ENCODE assay signal across 8 cellular contexts in the genomic region with DNA sequence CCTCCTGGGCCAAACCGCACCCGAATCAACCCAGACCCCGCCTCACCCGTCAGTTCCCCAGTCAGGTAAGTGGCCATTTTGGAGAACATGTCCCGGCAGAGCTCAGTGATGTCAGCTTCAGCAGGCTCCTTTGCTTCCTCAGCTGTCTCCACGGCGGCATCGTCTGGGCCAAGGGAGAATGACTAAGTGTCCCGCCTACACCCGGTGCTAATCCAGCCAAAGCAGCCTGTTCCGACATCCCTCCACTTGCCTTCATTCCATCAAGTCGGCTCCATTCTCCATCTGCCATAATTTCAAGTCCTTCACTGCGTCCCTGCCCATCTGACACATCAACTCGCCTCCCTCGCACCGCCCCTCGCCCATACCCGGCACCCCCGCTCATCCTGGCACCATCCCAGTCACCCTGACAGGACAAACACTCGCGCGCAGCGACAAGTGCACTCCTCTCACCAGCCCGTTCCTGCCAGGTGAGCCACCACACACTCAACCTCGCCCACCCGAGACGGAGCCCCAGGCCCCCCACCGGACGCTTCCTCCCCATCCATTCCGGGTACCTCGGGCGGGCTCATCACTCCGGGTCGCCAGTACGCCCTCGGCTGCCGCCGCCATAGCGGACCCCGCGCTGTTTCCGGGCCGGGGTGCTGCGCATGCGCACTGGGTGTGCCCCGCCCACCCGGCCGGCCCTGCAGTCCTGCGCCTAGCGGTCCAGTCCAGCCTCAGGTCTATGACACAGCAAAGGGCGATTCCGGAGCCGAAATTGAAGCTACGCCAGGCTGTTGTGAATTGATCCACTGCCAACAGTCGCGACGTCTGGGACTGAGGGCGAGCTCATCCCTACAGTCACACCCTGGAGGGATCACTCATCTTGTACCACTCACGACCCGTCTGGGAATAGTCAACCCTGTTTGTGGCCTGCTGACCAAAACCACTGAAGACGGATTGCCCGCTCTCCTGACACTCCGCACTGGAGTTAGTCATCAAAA. TPM values are rescaled to one million over a fixed set of nuclear protein-coding genes. Genes with fewer than 3 reads are reported as not detected.
DNase-seq lines count a peak whose midpoint lies in the region; ATAC-seq and TF ChIP-seq lines count a peak whose summit lies in the region.

A gene (minus strand): TSS at position 630 of the 983 bp plus-strand sequence. CDS start 21 bp downstream, at position 609.

- peak; percentile 94 for ATAC-seq in HG03432 (IDR thresholded peaks at IDR 0.05; ENCODE audit: unreplicated experiment)
- ATAC-seq in left lobe of liver, result peak; percentile 95

- peaks cover 4% of the 10 kb centered on the region for H3K36me3 ChIP-seq in BE2C

- H3K4me1 ChIP-seq in BE2C, result no peaks in the 10 kb centered on the region

- H3K9me3 ChIP-seq in BE2C, result no peaks in the 10 kb centered on the region

- DNase-seq in BE2C (peak; percentile 86), NCI-H526 treated with DMSO at 0.1 percent for 48 hours (lab: John Stamatoyannopoulos, UW) (peak; percentile 46), cortex of kidney (lab: John Stamatoyannopoulos, UW) (peak; percentile 56), left lobe of liver (ENCODE audit: low spot score) (peak; percentile 91)
- DNase-seq in activated CD4-positive, alpha-beta T cell treated with anti-CD3 and anti-CD28 coated beads, Interleukin-2, amount 50 U/mL, for 1 hour, result peak; percentile 79
- DNase-seq in stimulated activated CD4-positive, alpha-beta T cell treated with anti-CD3 and anti-CD28 coated beads, Interleukin-2, amount 100 ng/mL, for 24 hours, result peak; percentile 90 to 91

- no peaks in the 10 kb centered on the region for H3K27me3 ChIP-seq in BE2C

- peak within 1 kb of the TSS; percentile 90 for H3K4me3 ChIP-seq in BE2C (ENCODE audit: low read depth, low read length)

- peak; percentile 97 for TF ChIP-seq POLR2A in GM19099 (IDR thresholded peaks at IDR 0.05; ENCODE audit: extremely low read depth, insufficient read length, low read depth)

- TF ChIP-seq CTCF in BE2C (IDR thresholded peaks at IDR 0.05; ENCODE audit: low read depth, low read length), result no peak

RNA-seq across cellular contexts. Expression of the gene that starts here (rescaled TPM):
- polyA plus RNA-seq in BE2C (2012; ENCODE audit: insufficient read depth, insufficient read length, low read depth), result 43.8 TPM
- 16.4 TPM for total RNA-seq in left lobe of liver

Comparison
In these comparisons a context has a peak if more than half of its experiments do, and no peak if none do; other contexts are left out.
1. Peak in every context shown above with its lines: DNase-seq, ATAC-seq and H3K4me3 ChIP-seq.